In genomic region chr19:38017504-38018150, GRCh38 we compare ENCODE assay signal across 1 cellular context.
TF ChIP-seq lines count a peak whose summit lies in the region.

No MANE protein-coding gene starts in this region.

TF ChIP-seq in K562, 482 proteins besides CTCF, POLR2A, EP300 and RAD21:
- peak; percentile 16; the same call in 1 of the 2 replicates for TF ChIP-seq ZNF121 (CRISPR knock-in tag; conservative IDR thresholded peaks at IDR 0.05)
- TF ChIP-seq GTF2B (IDR thresholded peaks at IDR 0.05; ENCODE audit: extremely low read depth, insufficient read length): no peak
- TF ChIP-seq RBM25 (IDR thresholded peaks at IDR 0.05; ENCODE audit: low read depth, low read length, severe bottlenecking): peak; percentile 23
TF ChIP-seq in K562: peak in this region for 2.
